In genomic region chr17:17811381-17812210, GRCh38 we compare ENCODE assay signal across 2 cellular contexts.
A peak's percentile ranks its signal among the peaks of the same experiment; 100 is the strongest.
TF ChIP-seq lines count a peak whose summit lies in the region.

No MANE protein-coding gene starts in this region.

TF ChIP-seq in HEK293, 187 proteins besides CTCF, POLR2A, EP300 and RAD21 (continued from another document and continues in another):
- no peak for TF ChIP-seq ZNF280D (tag by site-specific recombination; IDR thresholded peaks at IDR 0.05)
- no peak for TF ChIP-seq PRDM1 (tag by site-specific recombination; IDR thresholded peaks at IDR 0.05)
- TF ChIP-seq ZNF341 (tag by site-specific recombination; IDR thresholded peaks at IDR 0.05; ENCODE audit: low read depth): peak; percentile 36; the same call in 1 of the 2 replicates
- no peak for TF ChIP-seq ZNF311 (tag by site-specific recombination; IDR thresholded peaks at IDR 0.05; ENCODE audit: borderline replicate concordance)
- TF ChIP-seq ZNF16 (tag by site-specific recombination; IDR thresholded peaks at IDR 0.05; ENCODE audit: low read depth): no peak
- TF ChIP-seq ZFP41 (tag by site-specific recombination; IDR thresholded peaks at IDR 0.05; ENCODE audit: borderline replicate concordance): no peak
- no peak for TF ChIP-seq ZNF654 (tag by site-specific recombination; IDR thresholded peaks at IDR 0.05; ENCODE audit: low read depth)
- no peak for TF ChIP-seq PRDM2 (tag by site-specific recombination; IDR thresholded peaks at IDR 0.05; ENCODE audit: borderline replicate concordance)
- no peak for TF ChIP-seq ZFP3 (tag by site-specific recombination; IDR thresholded peaks at IDR 0.05; ENCODE audit: low read depth)
- TF ChIP-seq ZNF248 (tag by site-specific recombination; IDR thresholded peaks at IDR 0.05): no peak
- no peak for TF ChIP-seq ZNF169 (tag by site-specific recombination; IDR thresholded peaks at IDR 0.05)
- no peak for TF ChIP-seq ZNF335 (tag by site-specific recombination; conservative IDR thresholded peaks at IDR 0.05)
- TF ChIP-seq ZNF530 (tag by site-specific recombination; IDR thresholded peaks at IDR 0.05; ENCODE audit: low read depth): no peak
- TF ChIP-seq ZNF548 (tag by site-specific recombination; IDR thresholded peaks at IDR 0.05): no peak
- no peak for TF ChIP-seq ZNF292 (tag by site-specific recombination; IDR thresholded peaks at IDR 0.05; ENCODE audit: borderline replicate concordance, low read depth)
- no peak for TF ChIP-seq ZNF571 (tag by site-specific recombination; IDR thresholded peaks at IDR 0.05)
- no peak for TF ChIP-seq ZBTB20 (tag by site-specific recombination; IDR thresholded peaks at IDR 0.05)
- no peak for TF ChIP-seq SALL2 (tag by site-specific recombination; IDR thresholded peaks at IDR 0.05; ENCODE audit: borderline replicate concordance)
- no peak for TF ChIP-seq ZNF366 (tag by site-specific recombination; conservative IDR thresholded peaks at IDR 0.05)
- no peak for TF ChIP-seq ZNF561 (tag by site-specific recombination; IDR thresholded peaks at IDR 0.05; ENCODE audit: borderline replicate concordance)
- TF ChIP-seq ZNF175 (tag by site-specific recombination; IDR thresholded peaks at IDR 0.05): no peak
- no peak for TF ChIP-seq ZNF596 (tag by site-specific recombination; IDR thresholded peaks at IDR 0.05)
- no peak for TF ChIP-seq ZNF76 (tag by site-specific recombination; IDR thresholded peaks at IDR 0.05; ENCODE audit: borderline replicate concordance, low read depth)
- TF ChIP-seq ZNF140 (tag by site-specific recombination; IDR thresholded peaks at IDR 0.05): no peak
- TF ChIP-seq ZNF274 (IDR thresholded peaks at IDR 0.05; ENCODE audit: low read length): no peak
- TF ChIP-seq ZNF274 (tag by site-specific recombination; IDR thresholded peaks at IDR 0.05; ENCODE audit: borderline replicate concordance): no peak
- no peak for TF ChIP-seq ZNF501 (tag by site-specific recombination; IDR thresholded peaks at IDR 0.05)
- no peak for TF ChIP-seq KLF10 (tag by site-specific recombination; IDR thresholded peaks at IDR 0.05)
- TF ChIP-seq ZNF768 (tag by site-specific recombination; IDR thresholded peaks at IDR 0.05): no peak

TF ChIP-seq in K562, 482 proteins besides CTCF, POLR2A, EP300 and RAD21 (continued from another document):
- TF ChIP-seq USF1 (CRISPR knock-in tag; IDR thresholded peaks at IDR 0.05) (no peak), STAT6 (CRISPR knock-in tag; IDR thresholded peaks at IDR 0.05) (no peak), SUPT5H (IDR thresholded peaks at IDR 0.05) (peak; percentile 20; the same call in 1 of the 2 replicates), KLF16 (IDR thresholded peaks at IDR 0.05) (no peak), POLR2AphosphoS2 (IDR thresholded peaks at IDR 0.05; ENCODE audit: low read length) (peak; percentile 42; the same call in 1 of the 2 replicates), ADNP (tag; IDR thresholded peaks at IDR 0.05) (no peak), TSHZ1 (CRISPR knock-in tag; IDR thresholded peaks at IDR 0.05) (no peak), THRB (CRISPR knock-in tag; conservative IDR thresholded peaks at IDR 0.05) (0 out of 2 replicates have a peak, but pooled peaks have one; percentile 6), AFF4 (CRISPR knock-in tag; IDR thresholded peaks at IDR 0.05) (0 out of 2 replicates have a peak, but pooled peaks have one; percentile 11)
